ENCODE assay signal across 21 cellular contexts in genomic region chr17:66487933-66488572, GRCh38.
"Had no signal": no experiment of that assay in that cellular context is flagged by ENCODE, and none has a peak within 500 bp of the region (broad histone marks: within the 10 kb centered on the region; RNA-seq: fewer than 3 reads in every experiment).

No MANE protein-coding gene starts in this region.

- H3K4me1 ChIP-seq: heart right ventricle, pancreas, psoas muscle, right atrium auricular region had no signal

- H3K4me3 Mint-ChIP-seq: activated T-helper 17 cell treated with anti-CD3 and anti-CD28 coated beads, Interleukin-2, amount 50 U/mL, for 72 hours; dendritic cell treated with granulocyte-macrophage colony-stimulating factor and Interleukin-4, amounts not matched to agents 40 ng/mL and 50 ng/mL, for 4 days; memory B cell; nephron progenitor cell; stimulated activated naive CD8-positive, alpha-beta T cell treated with anti-CD3 and anti-CD28 coated beads, Interleukin-15, Interleukin-2, amounts not matched to agents 100 ng/mL and 50 ng/mL, for 24 hours had no signal

- H3K4me3 ChIP-seq: heart right ventricle, pancreas, psoas muscle, right atrium auricular region, SK-N-MC, thyroid gland had no signal

- H3K27me3 ChIP-seq: heart right ventricle, pancreas, right atrium auricular region, thyroid gland had no signal

- H3K27ac ChIP-seq: heart right ventricle, pancreas, psoas muscle, right atrium auricular region, SK-N-MC, thyroid gland, WERI-Rb-1 had no signal

- H3K27me3 Mint-ChIP-seq: activated T-helper 17 cell treated with anti-CD3 and anti-CD28 coated beads, Interleukin-2, amount 50 U/mL, for 72 hours; dendritic cell treated with granulocyte-macrophage colony-stimulating factor and Interleukin-4, amounts not matched to agents 40 ng/mL and 50 ng/mL, for 4 days; stimulated activated naive CD8-positive, alpha-beta T cell treated with anti-CD3 and anti-CD28 coated beads, Interleukin-15, Interleukin-2, amounts not matched to agents 100 ng/mL and 50 ng/mL, for 24 hours had no signal

- H3K36me3 Mint-ChIP-seq: memory B cell had no signal

- H3K9me3 ChIP-seq: heart right ventricle, pancreas, psoas muscle, right atrium auricular region, thyroid gland had no signal

- H3K4me1 Mint-ChIP-seq: memory B cell had no signal

- H3K36me3 ChIP-seq: heart right ventricle, pancreas, right atrium auricular region, thyroid gland, WERI-Rb-1 had no signal

- FAIRE-seq: endometrium, pancreas, TTC549 had no signal

- ATAC-seq: activated T-helper 17 cell treated with anti-CD3 and anti-CD28 coated beads, Interleukin-2, amount 50 U/mL, for 72 hours; heart right ventricle; left ventricle myocardium superior; pancreas; psoas muscle had no signal

- DNase-seq: activated CD4-positive, CD25-positive, alpha-beta regulatory T cell treated with anti-CD3 and anti-CD28 coated beads, Interleukin-2, amount 50 U/mL, for 72 hours; activated naive CD4-positive, alpha-beta T cell; amygdala; effector CD4-positive, alpha-beta T cell; heart right ventricle; left ventricle myocardium superior; nephron progenitor cell; pancreas; psoas muscle; stimulated activated CD4-positive, alpha-beta T cell treated with anti-CD3 and anti-CD28 coated beads, Interleukin-1b, Interleukin-23, amount 100 ng/mL, for 48 hours; substantia nigra; thyroid gland; WERI-Rb-1 had no signal

- H3K27ac Mint-ChIP-seq: dendritic cell treated with granulocyte-macrophage colony-stimulating factor and Interleukin-4, amounts not matched to agents 40 ng/mL and 50 ng/mL, for 4 days; memory B cell; nephron progenitor cell; stimulated activated naive CD8-positive, alpha-beta T cell treated with anti-CD3 and anti-CD28 coated beads, Interleukin-15, Interleukin-2, amounts not matched to agents 100 ng/mL and 50 ng/mL, for 24 hours had no signal
